Comparison of ENCODE assay signal across 22 cellular contexts in genomic region chr1:30739601-30740000, GRCh38. TPM values are rescaled to one million over a fixed set of nuclear protein-coding genes. Genes with fewer than 3 reads are reported as not detected.
DNase-seq lines count a peak whose midpoint lies in the region; ATAC-seq and TF ChIP-seq lines count a peak whose summit lies in the region.
"Had no signal": no experiment of that assay in that cellular context is flagged by ENCODE, and none has a peak within 500 bp of the region (broad histone marks: within the 10 kb centered on the region; RNA-seq: fewer than 3 reads in every experiment).

No MANE protein-coding gene starts in this region.

- peaks cover 52% of the 10 kb centered on the region for H3K4me1 Mint-ChIP-seq in activated CD4-positive, alpha-beta T cell treated with anti-CD3 and anti-CD28 coated beads for 36 hours
- H3K4me1 Mint-ChIP-seq in activated CD4-positive, alpha-beta T cell treated with anti-CD3 and anti-CD28 coated beads, Interleukin-2, amount 10 ng/mL, durations not matched to agents 24 days and 14 days = peaks cover 57% of the 10 kb centered on the region
- peaks cover 76% of the 10 kb centered on the region for H3K4me1 Mint-ChIP-seq in activated naive CD8-positive, alpha-beta T cell treated with anti-CD3 and anti-CD28 coated beads, Interleukin-2, amount 50 U/mL, for 24 hours
- peaks cover 8% of the 10 kb centered on the region for H3K4me1 Mint-ChIP-seq in neural crest cell

- H3K36me3 Mint-ChIP-seq in activated CD4-positive, alpha-beta T cell treated with anti-CD3 and anti-CD28 coated beads for 36 hours (ENCODE audit: low read depth) = peaks cover 70% of the 10 kb centered on the region
- H3K36me3 Mint-ChIP-seq in activated CD4-positive, alpha-beta T cell treated with anti-CD3 and anti-CD28 coated beads, Interleukin-2, amount 10 ng/mL, durations not matched to agents 24 days and 14 days (ENCODE audit: low read depth) = peaks cover 73% of the 10 kb centered on the region
- peaks cover 77% of the 10 kb centered on the region for H3K36me3 Mint-ChIP-seq in activated naive CD8-positive, alpha-beta T cell treated with anti-CD3 and anti-CD28 coated beads, Interleukin-2, amount 50 U/mL, for 24 hours (ENCODE audit: low read depth)
- no peaks in the 10 kb centered on the region for H3K36me3 Mint-ChIP-seq in neural crest cell (ENCODE audit: low read depth)

- intact Hi-C loops in activated CD4-positive, alpha-beta T cell treated with anti-CD3 and anti-CD28 coated beads for 36 hours (cut with DNase I, micrococcal nuclease) = no loop called here
- intact Hi-C loops in activated CD4-positive, alpha-beta T cell treated with anti-CD3 and anti-CD28 coated beads, Interleukin-2, amount 10 ng/mL, durations not matched to agents 24 days and 14 days (cut with micrococcal nuclease) = no loop called here

- no peak for DNase-seq in activated CD4-positive, alpha-beta T cell treated with anti-CD3 and anti-CD28 coated beads for 36 hours
- no peak for DNase-seq in activated CD4-positive, alpha-beta T cell treated with anti-CD3 and anti-CD28 coated beads, Interleukin-2, amount 10 ng/mL, durations not matched to agents 24 days and 14 days
- DNase-seq in activated naive CD8-positive, alpha-beta T cell treated with anti-CD3 and anti-CD28 coated beads, Interleukin-2, amount 50 U/mL, for 24 hours = no peak
- no peak for DNase-seq in neural crest cell (ENCODE audit: low read depth, low spot score)
- DNase-seq in NCI-H82 (lab: John Stamatoyannopoulos, UW) = no peak
- DNase-seq in globus pallidus (ENCODE audit: low spot score) = no peak
- DNase-seq in NCI-H345 (lab: John Stamatoyannopoulos, UW) = no peak
- DNase-seq: 8988T; activated gamma-delta T cell; Calu3; central memory CD4-positive, alpha-beta T cell; HFFc6; hypothalamus; NCI-H1092; NCI-H2029 treated with DMSO at 0.1 percent for 48 hours; NCI-H226; Right ventricle myocardium superior; stimulated activated CD4-positive, alpha-beta T cell treated with anti-CD3 and anti-CD28 coated beads, Interleukin-1b, Interleukin-23, amount 100 ng/mL, for 48 hours; stimulated activated naive CD8-positive, alpha-beta T cell treated with anti-CD3 and anti-CD28 coated beads, Interleukin-15, amount 100 ng/mL, for 72 hours; trophoblast cell had no signal

- no peak for ATAC-seq in activated CD4-positive, alpha-beta T cell treated with anti-CD3 and anti-CD28 coated beads for 36 hours
- no peak for ATAC-seq in activated naive CD8-positive, alpha-beta T cell treated with anti-CD3 and anti-CD28 coated beads, Interleukin-2, amount 50 U/mL, for 24 hours
- ATAC-seq: stimulated activated naive CD8-positive, alpha-beta T cell treated with anti-CD3 and anti-CD28 coated beads, Interleukin-15, amount 100 ng/mL, for 72 hours had no signal

- no peaks in the 10 kb centered on the region for H3K9me3 Mint-ChIP-seq in activated CD4-positive, alpha-beta T cell treated with anti-CD3 and anti-CD28 coated beads for 36 hours (ENCODE audit: low read depth)
- H3K9me3 Mint-ChIP-seq in activated CD4-positive, alpha-beta T cell treated with anti-CD3 and anti-CD28 coated beads, Interleukin-2, amount 10 ng/mL, durations not matched to agents 24 days and 14 days = no peaks in the 10 kb centered on the region
- no peaks in the 10 kb centered on the region for H3K9me3 Mint-ChIP-seq in activated naive CD8-positive, alpha-beta T cell treated with anti-CD3 and anti-CD28 coated beads, Interleukin-2, amount 50 U/mL, for 24 hours
- H3K9me3 Mint-ChIP-seq in neural crest cell = no peaks in the 10 kb centered on the region
- H3K9me3 Mint-ChIP-seq: HFFc6; stimulated activated naive CD8-positive, alpha-beta T cell treated with anti-CD3 and anti-CD28 coated beads, Interleukin-15, amount 100 ng/mL, for 72 hours had no signal

- CTCF ChIA-PET in activated CD4-positive, alpha-beta T cell treated with anti-CD3 and anti-CD28 coated beads for 36 hours (lab: Charles Lee) = no interaction called here

- no peak for TF ChIP-seq CTCF in neural crest cell (conservative IDR thresholded peaks at IDR 0.05)

- TF ChIP-seq POLR2A in GM18526 (IDR thresholded peaks at IDR 0.05; ENCODE audit: extremely low read depth, insufficient read length) = peak; percentile 22

- no peak overlapping the region for H3K4me3 Mint-ChIP-seq in activated CD4-positive, alpha-beta T cell treated with anti-CD3 and anti-CD28 coated beads for 36 hours
- H3K4me3 Mint-ChIP-seq in activated CD4-positive, alpha-beta T cell treated with anti-CD3 and anti-CD28 coated beads, Interleukin-2, amount 10 ng/mL, durations not matched to agents 24 days and 14 days = no peak overlapping the region
- H3K4me3 Mint-ChIP-seq in activated naive CD8-positive, alpha-beta T cell treated with anti-CD3 and anti-CD28 coated beads, Interleukin-2, amount 50 U/mL, for 24 hours = no peak overlapping the region
- H3K4me3 Mint-ChIP-seq in neural crest cell = no peak overlapping the region
- H3K4me3 Mint-ChIP-seq: HFFc6 had no signal

- H3K27ac Mint-ChIP-seq in activated CD4-positive, alpha-beta T cell treated with anti-CD3 and anti-CD28 coated beads for 36 hours = peak overlapping the region; percentile 71
- H3K27ac Mint-ChIP-seq in activated CD4-positive, alpha-beta T cell treated with anti-CD3 and anti-CD28 coated beads, Interleukin-2, amount 10 ng/mL, durations not matched to agents 24 days and 14 days = no peak overlapping the region
- peak overlapping the region; percentile 72 for H3K27ac Mint-ChIP-seq in activated naive CD8-positive, alpha-beta T cell treated with anti-CD3 and anti-CD28 coated beads, Interleukin-2, amount 50 U/mL, for 24 hours
- peak overlapping the region; percentile 43 for H3K27ac Mint-ChIP-seq in neural crest cell (ENCODE audit: unreplicated experiment)
- H3K27ac Mint-ChIP-seq: HFFc6 had no signal

- H3K27me3 Mint-ChIP-seq in activated CD4-positive, alpha-beta T cell treated with anti-CD3 and anti-CD28 coated beads for 36 hours = no peaks in the 10 kb centered on the region
- no peaks in the 10 kb centered on the region for H3K27me3 Mint-ChIP-seq in activated CD4-positive, alpha-beta T cell treated with anti-CD3 and anti-CD28 coated beads, Interleukin-2, amount 10 ng/mL, durations not matched to agents 24 days and 14 days
- H3K27me3 Mint-ChIP-seq in activated naive CD8-positive, alpha-beta T cell treated with anti-CD3 and anti-CD28 coated beads, Interleukin-2, amount 50 U/mL, for 24 hours = no peaks in the 10 kb centered on the region
- H3K27me3 Mint-ChIP-seq in neural crest cell (ENCODE audit: low read depth) = no peaks in the 10 kb centered on the region
- H3K27me3 Mint-ChIP-seq: stimulated activated naive CD8-positive, alpha-beta T cell treated with anti-CD3 and anti-CD28 coated beads, Interleukin-15, amount 100 ng/mL, for 72 hours had no signal

- POLR2A ChIA-PET in activated CD4-positive, alpha-beta T cell treated with anti-CD3 and anti-CD28 coated beads for 36 hours (lab: Charles Lee) = interaction anchor here (0.6 kb wide), 1 partner anchor 10 kb away, joined by 4 read pairs; no protein-coding TSS in a partner anchor

RNA-seq across cellular contexts. Expression of gene MATN1, which starts 16.2 kb away (rescaled TPM):
- under 1 TPM; 0.32 to 0.43 TPM for total RNA-seq in activated CD4-positive, alpha-beta T cell treated with anti-CD3 and anti-CD28 coated beads for 36 hours
- total RNA-seq in activated CD4-positive, alpha-beta T cell treated with anti-CD3 and anti-CD28 coated beads, Interleukin-2, amount 10 ng/mL, durations not matched to agents 24 days and 14 days = 0.50 and 0.54 TPM in 2 replicates
- 0.32 and 0.54 TPM in 2 replicates for total RNA-seq in neural crest cell
- total RNA-seq: Calu3, pulmonary artery endothelial cell, Right ventricle myocardium superior had no signal

RNA-seq across cellular contexts. Expression of gene LAPTM5, which starts 18.0 kb away (rescaled TPM):
- 100 to 1,000 TPM; 174 to 214 TPM for total RNA-seq in activated CD4-positive, alpha-beta T cell treated with anti-CD3 and anti-CD28 coated beads for 36 hours
- total RNA-seq in activated CD4-positive, alpha-beta T cell treated with anti-CD3 and anti-CD28 coated beads, Interleukin-2, amount 10 ng/mL, durations not matched to agents 24 days and 14 days = 178 and 179 TPM in 2 replicates
- 1.0 and 1.5 TPM in 2 replicates for total RNA-seq in neural crest cell
- total RNA-seq: Calu3 had no signal

Comparison
In these comparisons a context has a peak if more than half of its experiments do, and no peak if none do; other contexts are left out.
1. RNA of gene LAPTM5, which starts 18.0 kb away (total RNA-seq): 174 to 214 TPM in activated CD4-positive, alpha-beta T cell treated with anti-CD3 and anti-CD28 coated beads for 36 hours and 178 to 179 TPM in activated CD4-positive, alpha-beta T cell treated with anti-CD3 and anti-CD28 coated beads, Interleukin-2, amount 10 ng/mL, durations not matched to agents 24 days and 14 days; 1.0 to 1.5 TPM in neural crest cell; every median in the first group is over 10 times any median in the second.